In the genomic region with DNA sequence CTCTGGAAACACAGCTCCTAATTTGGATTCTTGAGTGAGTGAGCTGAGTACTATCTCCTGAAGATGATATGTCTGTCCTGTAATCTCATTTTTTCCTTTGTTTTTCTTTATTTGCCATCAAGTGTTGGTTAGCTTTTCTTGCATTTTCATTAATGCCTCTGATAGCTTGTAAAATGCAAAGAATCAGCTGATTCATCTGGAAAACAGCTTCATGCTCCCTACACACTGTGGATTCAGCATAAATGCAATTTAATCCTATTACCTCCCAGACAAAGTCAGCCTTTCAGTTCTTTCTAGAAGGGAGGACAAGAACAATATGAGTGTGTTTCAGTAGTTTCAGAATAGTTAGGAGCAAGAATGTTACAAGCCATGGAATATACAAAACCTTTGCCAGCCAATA, we compare ENCODE assay signal across 17 cellular contexts.
"Had no signal": no experiment of that assay in that cellular context is flagged by ENCODE, and none has a peak within 500 bp of the region (broad histone marks: within the 10 kb centered on the region; RNA-seq: fewer than 3 reads in every experiment).

No MANE protein-coding gene starts in this region.

- H3K4me3 ChIP-seq: heart right ventricle, testis had no signal

- DNase-seq: activated CD4-positive, alpha-beta T cell treated with anti-CD3 and anti-CD28 coated beads, Interleukin-2, amount 10 ng/mL, durations not matched to agents 24 days and 14 days; activated CD8-positive, alpha-beta T cell treated with anti-CD3 and anti-CD28 coated beads for 36 hours; activated naive CD4-positive, alpha-beta T cell treated with Interleukin-2 at 50 U/mL for 16 hours; activated naive CD8-positive, alpha-beta T cell treated with anti-CD3 and anti-CD28 coated beads, Interleukin-2, amount 10 ng/mL, durations not matched to agents 7 days and 5 days; activated T-cell treated with anti-CD3 and anti-CD28 coated beads, Interleukin-2, amount 50 U/mL, for 1 hour; brain microvascular endothelial cell; erythroblast; heart right ventricle; immature natural killer cell; left ventricle myocardium superior; naive thymus-derived CD8-positive, alpha-beta T cell; retina; stimulated activated CD4-positive, alpha-beta T cell treated with anti-CD3 and anti-CD28 coated beads, Interleukin-4, amount 100 ng/mL, for 24 hours; T-cell; T-helper 9 cell; testis had no signal

- H3K4me1 ChIP-seq: testis had no signal

- H3K27ac ChIP-seq: brain microvascular endothelial cell, coronary artery, testis had no signal

- H3K9me3 ChIP-seq: heart right ventricle, testis had no signal

- H3K27me3 ChIP-seq: brain microvascular endothelial cell, heart right ventricle, testis had no signal

- H3K36me3 ChIP-seq: brain microvascular endothelial cell, heart right ventricle had no signal
